32 cellular contexts compared by ENCODE assay signal in the genomic region with DNA sequence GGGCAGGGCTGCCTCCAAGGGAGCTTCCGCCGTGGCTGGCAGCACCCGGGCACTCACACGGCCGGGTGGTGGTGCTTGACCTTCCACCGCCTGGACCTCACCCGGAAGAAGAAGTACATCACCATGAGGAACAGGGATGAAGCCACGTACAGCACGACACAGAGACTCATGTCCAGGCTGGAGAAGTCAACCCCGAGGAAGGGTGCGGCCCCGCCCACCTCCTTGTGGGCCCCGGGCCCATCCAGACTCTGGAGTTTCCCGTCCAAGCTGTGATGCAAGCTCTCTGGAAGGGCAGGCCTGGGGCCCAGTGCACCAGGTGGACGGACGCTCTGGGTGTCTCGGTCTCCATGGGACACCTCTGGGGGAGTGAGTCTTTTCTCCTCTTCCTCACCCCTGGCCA. TPM values are rescaled to one million over a fixed set of nuclear protein-coding genes. Genes with fewer than 3 reads are reported as not detected.
"Had no signal": no experiment of that assay in that cellular context is flagged by ENCODE, and none has a peak within 500 bp of the region (broad histone marks: within the 10 kb centered on the region; RNA-seq: fewer than 3 reads in every experiment).

No MANE protein-coding gene starts in this region.

- ATAC-seq: activated CD8-positive, alpha-beta T cell treated with anti-CD3 and anti-CD28 coated beads for 36 hours; activated naive CD8-positive, alpha-beta T cell treated with anti-CD3 and anti-CD28 coated beads, Interleukin-2, amount 50 U/mL, for 24 hours; effector memory CD8-positive, alpha-beta T cell; foreskin keratinocyte; gastrocnemius medialis; WTC11 had no signal

- H3K4me2 ChIP-seq: hepatocyte had no signal

- H3K27ac ChIP-seq: ascending aorta, esophagus muscularis mucosa, foreskin keratinocyte, gastrocnemius medialis, heart right ventricle, hepatocyte had no signal

- DNase-seq: activated CD4-positive, alpha-beta T cell treated with anti-CD3 and anti-CD28 coated beads for 1 hour; activated CD4-positive, alpha-beta T cell treated with anti-CD3 and anti-CD28 coated beads for 48 hours; activated CD4-positive, alpha-beta T cell treated with anti-CD3 and anti-CD28 coated beads, Interleukin-2, amount 50 U/mL, for 1 hour; activated CD4-positive, alpha-beta T cell treated with anti-CD3 and anti-CD28 coated beads, Interleukin-2, amount 50 U/mL, for 48 hours; activated CD8-positive, alpha-beta memory T cell treated with anti-CD3 and anti-CD28 coated beads for 24 hours; activated CD8-positive, alpha-beta T cell treated with anti-CD3 and anti-CD28 coated beads for 36 hours; activated effector memory CD4-positive, alpha-beta T cell treated with anti-CD3 and anti-CD28 coated beads, Interleukin-2, amount 50 U/mL, for 16 hours; activated naive CD4-positive, alpha-beta T cell treated with anti-CD3 and anti-CD28 coated beads for 36 hours; activated naive CD8-positive, alpha-beta T cell treated with anti-CD3 and anti-CD28 coated beads for 36 hours; activated naive CD8-positive, alpha-beta T cell treated with anti-CD3 and anti-CD28 coated beads, Interleukin-2, amount 50 U/mL, for 24 hours; activated T-cell treated with anti-CD3 and anti-CD28 coated beads, Interleukin-2, amount 50 U/mL, for 1 hour; activated T-cell treated with anti-CD3 and anti-CD28 coated beads, Interleukin-2, amount 50 U/mL, for 48 hours; cortex of kidney; dermis blood vessel endothelial cell; effector CD4-positive, alpha-beta T cell; effector memory CD8-positive, alpha-beta T cell; erythroblast; foreskin keratinocyte; gastrocnemius medialis; heart right ventricle; T-helper 2 cell had no signal

- H3K4me1 ChIP-seq: ascending aorta, foreskin keratinocyte, gastrocnemius medialis had no signal

- H3K4me3 ChIP-seq: ascending aorta, esophagus muscularis mucosa, gastrocnemius medialis, heart right ventricle, hepatocyte had no signal

- H2AFZ ChIP-seq: hepatocyte had no signal

- H3K79me2 ChIP-seq: hepatocyte had no signal

- H3K9me3 ChIP-seq: ascending aorta, gastrocnemius medialis had no signal

RNA-seq across cellular contexts. Expression of a gene that starts 3.7 kb away (rescaled TPM):
- total RNA-seq: activated CD8-positive, alpha-beta T cell treated with anti-CD3 and anti-CD28 coated beads for 36 hours; activated naive CD4-positive, alpha-beta T cell treated with anti-CD3 and anti-CD28 coated beads for 36 hours; activated naive CD8-positive, alpha-beta T cell treated with anti-CD3 and anti-CD28 coated beads for 36 hours; activated T-helper 1 cell treated with anti-CD3 and anti-CD28 coated beads, Interleukin-12 subunit alpha, Interleukin-12 subunit beta, Interleukin-2, Interleukin-4 antibody, amounts not matched to agents 30 ng/mL and 10 ng/mL and 1 ng/mL, durations not matched to agents 14 hours and 24 hours and 36 hours; activated T-helper 2 cell treated with anti-CD3 and anti-CD28 coated beads, Interferon-gamma antibody, Interleukin-2, Interleukin-4, amounts not matched to agents 10 μg/mL and 5 μg/mL and 100 μg/mL, durations not matched to agents 14 hours and 24 hours and 36 hours; ascending aorta; bronchial epithelial cell; cardiac septum; chondrocyte; dermis blood vessel endothelial cell; esophagus muscularis mucosa; foreskin keratinocyte; gastrocnemius medialis; glomerular endothelial cell; heart right ventricle; hepatocyte; T-helper 1 cell treated with Interleukin-12 subunit alpha and Interleukin-12 subunit beta and Interleukin-4 antibody, amounts not matched to agents 30 ng/mL and 1 ng/mL, for 36 hours; WTC11 had no signal
